33 cellular contexts compared by ENCODE assay signal in the genomic region with DNA sequence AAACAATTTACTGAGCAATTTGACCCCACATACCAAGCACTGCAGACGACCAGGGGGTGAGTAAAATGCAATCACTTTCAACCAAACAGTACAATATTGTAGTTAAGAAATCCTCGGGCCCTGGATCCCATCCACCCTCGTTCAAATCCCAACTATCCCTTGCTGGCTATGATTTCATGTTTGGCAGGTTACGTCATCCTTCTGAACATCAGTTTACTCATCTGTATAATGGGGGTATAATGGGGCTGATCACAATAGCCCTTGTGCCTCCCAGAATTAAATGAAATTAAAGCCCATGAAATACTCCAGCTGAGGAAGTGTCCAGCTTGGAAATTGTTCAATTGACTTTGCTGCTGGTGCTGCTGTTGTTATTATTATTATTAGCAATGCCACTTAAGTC. TPM values are rescaled to one million over a fixed set of nuclear protein-coding genes. Genes with fewer than 3 reads are reported as not detected.
"Had no signal": no experiment of that assay in that cellular context is flagged by ENCODE, and none has a peak within 500 bp of the region (broad histone marks: within the 10 kb centered on the region; RNA-seq: fewer than 3 reads in every experiment).

No MANE protein-coding gene starts in this region.

- DNase-seq: activated CD4-positive, alpha-beta memory T cell treated with anti-CD3 and anti-CD28 coated beads for 36 hours; activated CD4-positive, alpha-beta T cell treated with anti-CD3 and anti-CD28 coated beads for 36 hours; activated CD4-positive, alpha-beta T cell treated with anti-CD3 and anti-CD28 coated beads, Interleukin-2, amount 10 ng/mL, durations not matched to agents 24 days and 14 days; activated CD4-positive, CD25-positive, alpha-beta regulatory T cell; activated CD4-positive, CD25-positive, alpha-beta regulatory T cell treated with anti-CD3 and anti-CD28 coated beads, Interleukin-2, amount 50 U/mL, for 72 hours; activated CD8-positive, alpha-beta memory T cell treated with anti-CD3 and anti-CD28 coated beads, Interleukin-2, amount 10 ng/mL, durations not matched to agents 7 days and 5 days; activated CD8-positive, alpha-beta memory T cell treated with anti-CD3 and anti-CD28 coated beads, Interleukin-2, amount 50 U/mL, for 4 hours; activated CD8-positive, alpha-beta T cell treated with anti-CD3 and anti-CD28 coated beads, Interleukin-2, amount 10 ng/mL, durations not matched to agents 7 days and 5 days; activated gamma-delta T cell; activated naive CD4-positive, alpha-beta T cell; activated naive CD4-positive, alpha-beta T cell treated with anti-CD3 and anti-CD28 coated beads, Interleukin-2, amount 10 ng/mL, durations not matched to agents 7 days and 5 days; activated naive CD8-positive, alpha-beta T cell treated with anti-CD3 and anti-CD28 coated beads, Interleukin-2, amount 10 ng/mL, durations not matched to agents 7 days and 5 days; activated T-cell treated with anti-CD3 and anti-CD28 coated beads, Interleukin-2, amount 50 U/mL, for 1 hour; activated T-cell treated with anti-CD3 and anti-CD28 coated beads, Interleukin-2, amount 50 U/mL, for 48 hours; brain microvascular endothelial cell; caudate nucleus; cortex of kidney; effector CD4-positive, alpha-beta T cell; esophagus squamous epithelium; foreskin melanocyte; T-helper 2 cell had no signal

- H3K4me1 Mint-ChIP-seq: activated CD4-positive, alpha-beta T cell treated with anti-CD3 and anti-CD28 coated beads for 36 hours; activated CD4-positive, alpha-beta T cell treated with anti-CD3 and anti-CD28 coated beads, Interleukin-2, amount 10 ng/mL, durations not matched to agents 24 days and 14 days; activated CD8-positive, alpha-beta memory T cell treated with anti-CD3 and anti-CD28 coated beads, Interleukin-2, amount 10 ng/mL, durations not matched to agents 7 days and 5 days; activated naive CD4-positive, alpha-beta T cell treated with anti-CD3 and anti-CD28 coated beads, Interleukin-2, amount 10 ng/mL, durations not matched to agents 7 days and 5 days; activated naive CD8-positive, alpha-beta T cell treated with anti-CD3 and anti-CD28 coated beads, Interleukin-2, amount 10 ng/mL, durations not matched to agents 7 days and 5 days had no signal

- H3K27me3 Mint-ChIP-seq: activated naive CD4-positive, alpha-beta T cell treated with anti-CD3 and anti-CD28 coated beads, Interleukin-2, amount 10 ng/mL, durations not matched to agents 7 days and 5 days had no signal

- ATAC-seq: activated CD4-positive, alpha-beta T cell treated with anti-CD3 and anti-CD28 coated beads for 36 hours; activated CD8-positive, alpha-beta memory T cell treated with anti-CD3 and anti-CD28 coated beads, Interleukin-2, amount 10 ng/mL, durations not matched to agents 7 days and 5 days; activated CD8-positive, alpha-beta T cell treated with anti-CD3 and anti-CD28 coated beads, Interleukin-2, amount 10 ng/mL, durations not matched to agents 7 days and 5 days; activated naive CD4-positive, alpha-beta T cell treated with anti-CD3 and anti-CD28 coated beads, Interleukin-2, amount 50 U/mL, for 72 hours; gastroesophageal sphincter had no signal

- H3K4me1 ChIP-seq: ascending aorta had no signal

- H3K4me3 ChIP-seq: ascending aorta, esophagus squamous epithelium, gastroesophageal sphincter had no signal

- H3K27me3 ChIP-seq: ascending aorta, brain microvascular endothelial cell had no signal

- H3K36me3 ChIP-seq: ascending aorta, brain microvascular endothelial cell, esophagus squamous epithelium, gastroesophageal sphincter had no signal

- H3K36me3 Mint-ChIP-seq: activated CD4-positive, alpha-beta memory T cell treated with anti-CD3 and anti-CD28 coated beads for 36 hours; activated CD8-positive, alpha-beta memory T cell treated with anti-CD3 and anti-CD28 coated beads, Interleukin-2, amount 10 ng/mL, durations not matched to agents 7 days and 5 days; activated naive CD4-positive, alpha-beta T cell treated with anti-CD3 and anti-CD28 coated beads, Interleukin-2, amount 10 ng/mL, durations not matched to agents 7 days and 5 days; activated naive CD4-positive, alpha-beta T cell treated with anti-CD3 and anti-CD28 coated beads, Interleukin-2, amount 50 U/mL, for 72 hours; activated naive CD8-positive, alpha-beta T cell treated with anti-CD3 and anti-CD28 coated beads, Interleukin-2, amount 10 ng/mL, durations not matched to agents 7 days and 5 days had no signal

- H3K27ac Mint-ChIP-seq: activated CD4-positive, alpha-beta memory T cell treated with anti-CD3 and anti-CD28 coated beads for 36 hours; activated CD4-positive, alpha-beta T cell treated with anti-CD3 and anti-CD28 coated beads for 36 hours; activated CD4-positive, alpha-beta T cell treated with anti-CD3 and anti-CD28 coated beads, Interleukin-2, amount 10 ng/mL, durations not matched to agents 24 days and 14 days; activated CD8-positive, alpha-beta memory T cell treated with anti-CD3 and anti-CD28 coated beads, Interleukin-2, amount 10 ng/mL, durations not matched to agents 7 days and 5 days; activated CD8-positive, alpha-beta T cell treated with anti-CD3 and anti-CD28 coated beads, Interleukin-2, amount 10 ng/mL, durations not matched to agents 7 days and 5 days; activated naive CD4-positive, alpha-beta T cell treated with anti-CD3 and anti-CD28 coated beads, Interleukin-2, amount 10 ng/mL, durations not matched to agents 7 days and 5 days; activated naive CD4-positive, alpha-beta T cell treated with anti-CD3 and anti-CD28 coated beads, Interleukin-2, amount 50 U/mL, for 72 hours; activated naive CD8-positive, alpha-beta T cell treated with anti-CD3 and anti-CD28 coated beads, Interleukin-2, amount 10 ng/mL, durations not matched to agents 7 days and 5 days; activated T-helper 1 cell treated with anti-CD3 and anti-CD28 coated beads, Interleukin-12 subunit alpha, Interleukin-12 subunit beta, Interleukin-2, Interleukin-4 antibody, amounts not matched to agents 30 ng/mL and 10 ng/mL and 1 ng/mL, durations not matched to agents 14 hours and 24 hours and 36 hours had no signal

- H3K27ac ChIP-seq: ascending aorta, brain microvascular endothelial cell, epithelial cell of prostate, esophagus squamous epithelium, gastroesophageal sphincter had no signal

- H3K4me3 Mint-ChIP-seq: activated CD4-positive, alpha-beta memory T cell treated with anti-CD3 and anti-CD28 coated beads for 36 hours; activated CD4-positive, alpha-beta T cell treated with anti-CD3 and anti-CD28 coated beads for 36 hours; activated CD4-positive, alpha-beta T cell treated with anti-CD3 and anti-CD28 coated beads, Interleukin-2, amount 10 ng/mL, durations not matched to agents 24 days and 14 days; activated CD8-positive, alpha-beta memory T cell treated with anti-CD3 and anti-CD28 coated beads, Interleukin-2, amount 10 ng/mL, durations not matched to agents 7 days and 5 days; activated CD8-positive, alpha-beta T cell treated with anti-CD3 and anti-CD28 coated beads, Interleukin-2, amount 10 ng/mL, durations not matched to agents 7 days and 5 days; activated naive CD4-positive, alpha-beta T cell treated with anti-CD3 and anti-CD28 coated beads, Interleukin-2, amount 10 ng/mL, durations not matched to agents 7 days and 5 days; activated naive CD8-positive, alpha-beta T cell treated with anti-CD3 and anti-CD28 coated beads, Interleukin-2, amount 10 ng/mL, durations not matched to agents 7 days and 5 days; activated T-helper 1 cell treated with anti-CD3 and anti-CD28 coated beads, Interleukin-12 subunit alpha, Interleukin-12 subunit beta, Interleukin-2, Interleukin-4 antibody, amounts not matched to agents 30 ng/mL and 10 ng/mL and 1 ng/mL, durations not matched to agents 14 hours and 24 hours and 36 hours had no signal

- H3K9me3 Mint-ChIP-seq: activated CD4-positive, alpha-beta memory T cell treated with anti-CD3 and anti-CD28 coated beads for 36 hours; activated CD4-positive, alpha-beta T cell treated with anti-CD3 and anti-CD28 coated beads, Interleukin-2, amount 10 ng/mL, durations not matched to agents 24 days and 14 days; activated naive CD4-positive, alpha-beta T cell treated with anti-CD3 and anti-CD28 coated beads, Interleukin-2, amount 10 ng/mL, durations not matched to agents 7 days and 5 days; activated naive CD4-positive, alpha-beta T cell treated with anti-CD3 and anti-CD28 coated beads, Interleukin-2, amount 50 U/mL, for 72 hours; activated naive CD8-positive, alpha-beta T cell treated with anti-CD3 and anti-CD28 coated beads, Interleukin-2, amount 10 ng/mL, durations not matched to agents 7 days and 5 days; activated T-helper 1 cell treated with anti-CD3 and anti-CD28 coated beads, Interleukin-12 subunit alpha, Interleukin-12 subunit beta, Interleukin-2, Interleukin-4 antibody, amounts not matched to agents 30 ng/mL and 10 ng/mL and 1 ng/mL, durations not matched to agents 14 hours and 24 hours and 36 hours had no signal

- H3K9me3 ChIP-seq: ascending aorta, esophagus squamous epithelium, gastroesophageal sphincter had no signal

RNA-seq across cellular contexts. Expression of gene APLNR, which starts 20.6 kb away (rescaled TPM):
- total RNA-seq: activated CD4-positive, alpha-beta memory T cell treated with anti-CD3 and anti-CD28 coated beads for 36 hours; activated CD4-positive, alpha-beta T cell treated with anti-CD3 and anti-CD28 coated beads for 36 hours; activated CD4-positive, alpha-beta T cell treated with anti-CD3 and anti-CD28 coated beads, Interleukin-2, amount 10 ng/mL, durations not matched to agents 24 days and 14 days; activated CD8-positive, alpha-beta memory T cell treated with anti-CD3 and anti-CD28 coated beads for 36 hours; activated CD8-positive, alpha-beta memory T cell treated with anti-CD3 and anti-CD28 coated beads, Interleukin-2, amount 10 ng/mL, durations not matched to agents 7 days and 5 days; activated CD8-positive, alpha-beta T cell treated with anti-CD3 and anti-CD28 coated beads, Interleukin-2, amount 10 ng/mL, durations not matched to agents 7 days and 5 days; activated naive CD4-positive, alpha-beta T cell treated with anti-CD3 and anti-CD28 coated beads, Interleukin-2, amount 50 U/mL, for 72 hours; activated naive CD8-positive, alpha-beta T cell treated with anti-CD3 and anti-CD28 coated beads, Interleukin-2, amount 10 ng/mL, durations not matched to agents 7 days and 5 days; activated T-helper 1 cell treated with anti-CD3 and anti-CD28 coated beads, Interleukin-12 subunit alpha, Interleukin-12 subunit beta, Interleukin-2, Interleukin-4 antibody, amounts not matched to agents 30 ng/mL and 10 ng/mL and 1 ng/mL, durations not matched to agents 14 hours and 24 hours and 36 hours; bronchial epithelial cell; chondrocyte; fibroblast of lung; fibroblast of villous mesenchyme; T-helper 1 cell treated with Interleukin-12 subunit alpha and Interleukin-12 subunit beta and Interleukin-4 antibody, amounts not matched to agents 30 ng/mL and 1 ng/mL, for 36 hours had no signal
- polyA plus RNA-seq: fibroblast of lung had no signal

RNA-seq across cellular contexts. Expression of gene LRRC55, which starts 34.7 kb away (rescaled TPM):
- total RNA-seq: activated CD4-positive, alpha-beta memory T cell treated with anti-CD3 and anti-CD28 coated beads for 36 hours; activated CD4-positive, alpha-beta T cell treated with anti-CD3 and anti-CD28 coated beads for 36 hours; activated CD4-positive, alpha-beta T cell treated with anti-CD3 and anti-CD28 coated beads, Interleukin-2, amount 10 ng/mL, durations not matched to agents 24 days and 14 days; activated CD8-positive, alpha-beta memory T cell treated with anti-CD3 and anti-CD28 coated beads for 36 hours; activated CD8-positive, alpha-beta memory T cell treated with anti-CD3 and anti-CD28 coated beads, Interleukin-2, amount 10 ng/mL, durations not matched to agents 7 days and 5 days; activated CD8-positive, alpha-beta T cell treated with anti-CD3 and anti-CD28 coated beads, Interleukin-2, amount 10 ng/mL, durations not matched to agents 7 days and 5 days; activated naive CD4-positive, alpha-beta T cell treated with anti-CD3 and anti-CD28 coated beads, Interleukin-2, amount 50 U/mL, for 72 hours; activated naive CD8-positive, alpha-beta T cell treated with anti-CD3 and anti-CD28 coated beads, Interleukin-2, amount 10 ng/mL, durations not matched to agents 7 days and 5 days; activated T-helper 1 cell treated with anti-CD3 and anti-CD28 coated beads, Interleukin-12 subunit alpha, Interleukin-12 subunit beta, Interleukin-2, Interleukin-4 antibody, amounts not matched to agents 30 ng/mL and 10 ng/mL and 1 ng/mL, durations not matched to agents 14 hours and 24 hours and 36 hours; ascending aorta; bronchial epithelial cell; chondrocyte; endothelial cell of umbilical vein; fibroblast of lung; fibroblast of villous mesenchyme; T-helper 1 cell treated with Interleukin-12 subunit alpha and Interleukin-12 subunit beta and Interleukin-4 antibody, amounts not matched to agents 30 ng/mL and 1 ng/mL, for 36 hours had no signal
- polyA plus RNA-seq: endothelial cell of umbilical vein, fibroblast of lung had no signal
